In genomic region chr13:48975101-48975925, GRCh38 we compare ENCODE assay signal across 2 cellular contexts.
TF ChIP-seq lines count a peak whose summit lies in the region.

FNDC3A (plus strand) TSS chr13:48975912; CDS start chr13:49006191, 30,279 bp downstream.

TF ChIP-seq in WTC11, 78 proteins besides CTCF, POLR2A, EP300 and RAD21 (continued from another document and continues in another):
- TF ChIP-seq ARID4B (CRISPR knock-in tag; IDR thresholded peaks at IDR 0.05; ENCODE audit: borderline replicate concordance): no peak
- no peak for TF ChIP-seq ESRRA (CRISPR knock-in tag; IDR thresholded peaks at IDR 0.05; ENCODE audit: borderline replicate concordance)
- no peak for TF ChIP-seq E2F5 (CRISPR knock-in tag; IDR thresholded peaks at IDR 0.05)
- TF ChIP-seq NFATC4 (CRISPR knock-in tag; IDR thresholded peaks at IDR 0.05): no peak
- TF ChIP-seq PRRX2 (CRISPR knock-in tag; IDR thresholded peaks at IDR 0.05): no peak
- TF ChIP-seq MAX (CRISPR knock-in tag; IDR thresholded peaks at IDR 0.05): peak; percentile 35; the same call in 1 of the 2 replicates
- TF ChIP-seq ZBTB21 (CRISPR knock-in tag; IDR thresholded peaks at IDR 0.05; ENCODE audit: borderline replicate concordance): no peak
- TF ChIP-seq GABPB1 (CRISPR knock-in tag; IDR thresholded peaks at IDR 0.05): no peak
- TF ChIP-seq NR1H2 (CRISPR knock-in tag; IDR thresholded peaks at IDR 0.05): no peak
- no peak for TF ChIP-seq HMGXB4 (CRISPR knock-in tag; IDR thresholded peaks at IDR 0.05)
- TF ChIP-seq JUN (CRISPR knock-in tag; IDR thresholded peaks at IDR 0.05): 0 out of 2 replicates have a peak, but pooled peaks have one; percentile 44
- peak; percentile 29; the same call in 1 of the 2 replicates for TF ChIP-seq ETV6 (CRISPR knock-in tag; IDR thresholded peaks at IDR 0.05)
- TF ChIP-seq FOXP1 (CRISPR knock-in tag; IDR thresholded peaks at IDR 0.05; ENCODE audit: borderline replicate concordance): no peak
- no peak for TF ChIP-seq ZNF281 (CRISPR knock-in tag; IDR thresholded peaks at IDR 0.05)

TF ChIP-seq in HepG2, 621 proteins besides CTCF, POLR2A, EP300 and RAD21 (continued from another document and continues in another):
- TF ChIP-seq ZBED4 (CRISPR knock-in tag; IDR thresholded peaks at IDR 0.05; ENCODE audit: borderline replicate concordance) (no peak), MXD1 (CRISPR knock-in tag; IDR thresholded peaks at IDR 0.05) (no peak), MED8 (CRISPR knock-in tag; IDR thresholded peaks at IDR 0.05; ENCODE audit: insufficient replicate concordance) (peak; percentile 3), THAP9 (CRISPR knock-in tag; IDR thresholded peaks at IDR 0.05; ENCODE audit: borderline replicate concordance) (peak; percentile 1; the same call in 1 of the 2 replicates), SYNCRIP (IDR thresholded peaks at IDR 0.05; ENCODE audit: insufficient read depth, low read depth, low read length) (no peak), KAT8 (CRISPR knock-in tag; IDR thresholded peaks at IDR 0.05) (peak; percentile 4; the same call in 1 of the 2 replicates), ZNF558 (CRISPR knock-in tag; IDR thresholded peaks at IDR 0.05; ENCODE audit: borderline replicate concordance) (no peak), SKIL (CRISPR knock-in tag; IDR thresholded peaks at IDR 0.05; ENCODE audit: borderline replicate concordance) (no peak), SOX5 (CRISPR knock-in tag; IDR thresholded peaks at IDR 0.05; ENCODE audit: borderline replicate concordance) (no peak), ZNF660 (CRISPR knock-in tag; IDR thresholded peaks at IDR 0.05; ENCODE audit: borderline replicate concordance, low read depth) (no peak), SALL1 (CRISPR knock-in tag; IDR thresholded peaks at IDR 0.05) (peak; percentile 5; the same call in 1 of the 2 replicates), ZMYM4 (CRISPR knock-in tag; IDR thresholded peaks at IDR 0.05) (no peak), ZNF280B (CRISPR knock-in tag; IDR thresholded peaks at IDR 0.05; ENCODE audit: borderline replicate concordance) (no peak), MIXL1 (CRISPR knock-in tag; IDR thresholded peaks at IDR 0.05) (no peak), ZBTB1 (CRISPR knock-in tag; IDR thresholded peaks at IDR 0.05; ENCODE audit: borderline replicate concordance) (no peak), GATAD1 (CRISPR knock-in tag; IDR thresholded peaks at IDR 0.05) (peak; percentile 29; the same call in 1 of the 2 replicates), HNF4A (CRISPR knock-in tag; IDR thresholded peaks at IDR 0.05) (no peak), ZNF207 (IDR thresholded peaks at IDR 0.05; ENCODE audit: borderline replicate concordance) (no peak), ZFY (CRISPR knock-in tag; IDR thresholded peaks at IDR 0.05) (peak; percentile 55; the same call in 1 of the 2 replicates), HNRNPLL (IDR thresholded peaks at IDR 0.05; ENCODE audit: low read depth, low read length, poor library complexity, severe bottlenecking) (no peak), ZNF547 (CRISPR knock-in tag; IDR thresholded peaks at IDR 0.05) (no peak), MED1 (CRISPR knock-in tag; IDR thresholded peaks at IDR 0.05) (0 out of 2 replicates have a peak, but pooled peaks have one; percentile 6), ARID5B (CRISPR knock-in tag; IDR thresholded peaks at IDR 0.05) (0 out of 2 replicates have a peak, but pooled peaks have one; percentile 24), ZBTB2 (CRISPR knock-in tag; IDR thresholded peaks at IDR 0.05; ENCODE audit: low read depth) (peak; percentile 49; the same call in 1 of the 2 replicates), ELF3 (CRISPR knock-in tag; IDR thresholded peaks at IDR 0.05) (peak; percentile 29; the same call in 1 of the 2 replicates), BATF2 (CRISPR knock-in tag; IDR thresholded peaks at IDR 0.05) (no peak), IKZF5 (CRISPR knock-in tag; IDR thresholded peaks at IDR 0.05) (0 out of 2 replicates have a peak, but pooled peaks have one; percentile 9), THRA (CRISPR knock-in tag; IDR thresholded peaks at IDR 0.05; ENCODE audit: borderline replicate concordance) (no peak), JUN (CRISPR knock-in tag; IDR thresholded peaks at IDR 0.05) (no peak), ASH2L (IDR thresholded peaks at IDR 0.05; ENCODE audit: insufficient read length, low read depth, low read length) (peak; percentile 35), ELF1 (CRISPR knock-in tag; IDR thresholded peaks at IDR 0.05) (peak; percentile 61), TARDBP (CRISPR knock-in tag; IDR thresholded peaks at IDR 0.05) (0 out of 2 replicates have a peak, but pooled peaks have one; percentile 8)
